In the genomic region with DNA sequence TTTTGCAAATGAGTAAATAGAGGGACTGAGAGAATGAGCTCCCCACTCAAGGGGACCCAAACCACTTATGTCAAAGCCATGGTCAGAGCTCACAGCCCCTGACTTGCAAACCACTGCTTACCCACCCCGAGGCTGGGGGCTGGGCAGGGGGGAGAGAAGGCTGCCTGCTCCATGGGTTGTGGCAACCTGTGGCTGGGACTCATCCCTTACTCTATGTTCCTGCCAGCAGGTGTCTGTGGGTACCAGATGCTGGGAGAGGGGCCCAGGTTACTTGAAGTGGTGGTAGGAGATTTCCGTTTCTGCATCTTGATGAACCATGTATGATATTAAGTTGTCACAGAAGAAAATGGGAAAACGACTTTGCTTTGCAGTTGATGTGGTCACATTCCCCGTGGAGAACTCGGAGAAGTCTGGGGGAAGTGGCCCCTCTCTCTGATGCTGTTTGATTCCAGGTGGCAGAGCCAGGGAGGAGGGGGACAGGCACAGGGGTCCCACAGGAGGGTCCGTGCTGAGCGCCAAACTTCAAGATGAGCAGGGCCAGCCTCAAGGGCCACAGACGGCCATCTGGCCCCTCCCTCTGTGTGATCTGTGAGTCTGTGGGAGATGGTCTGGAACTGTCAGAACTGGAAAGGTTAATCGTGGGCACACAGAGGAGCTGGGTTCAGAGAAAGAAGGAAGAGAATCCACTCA, we compare ENCODE assay signal across 22 cellular contexts. TPM values are rescaled to one million over a fixed set of nuclear protein-coding genes. Genes with fewer than 3 reads are reported as not detected.
A peak's percentile ranks its signal among the peaks of the same experiment; 100 is the strongest.
DNase-seq lines count a peak whose midpoint lies in the region; ATAC-seq and TF ChIP-seq lines count a peak whose summit lies in the region.
"Had no signal": no experiment of that assay in that cellular context is flagged by ENCODE, and none has a peak within 500 bp of the region (broad histone marks: within the 10 kb centered on the region; RNA-seq: fewer than 3 reads in every experiment).

No MANE protein-coding gene starts in this region.

- H3K4me1 Mint-ChIP-seq in mesothelial cell of epicardium = peaks cover 16% of the 10 kb centered on the region

- no peak overlapping the region for H3K4me3 ChIP-seq in HEK293 (ENCODE audit: low read depth, low read length)

- no peak overlapping the region for H3K4me3 Mint-ChIP-seq in mesothelial cell of epicardium
- H3K4me3 Mint-ChIP-seq: B cell, CD14-positive monocyte had no signal

- H3K9me3 ChIP-seq in HEK293 (ENCODE audit: control insufficient read depth, insufficient read depth, low read depth, low read length) = no peaks in the 10 kb centered on the region

- POLR2A ChIA-PET in HEK293 (lab: Yijun Ruan, JAX) = no interaction called here

- H3K4me1 ChIP-seq in HEK293 (ENCODE audit: control insufficient read depth, insufficient read depth, low read length) = no peaks in the 10 kb centered on the region

- no peaks in the 10 kb centered on the region for H3K36me3 Mint-ChIP-seq in mesothelial cell of epicardium
- H3K36me3 Mint-ChIP-seq: CD14-positive monocyte; CD8-positive, alpha-beta memory T cell had no signal

- DNase-seq in NCI-H524 (lab: John Stamatoyannopoulos, UW) = peak; percentile 11 to 53
- no peak for DNase-seq in NCI-H524 treated with DMSO at 0.1 percent for 48 hours (lab: John Stamatoyannopoulos, UW)
- DNase-seq in mesothelial cell of epicardium (ENCODE audit: low spot score in 2 of 2, unreplicated experiment in 2 of 2) = peak in 1 of 2 experiments; percentile 24
- peak; percentile 48 for DNase-seq in posterior vena cava (ENCODE audit: low spot score)
- DNase-seq in DMS53 treated with DMSO at 0.1 percent for 48 hours (lab: John Stamatoyannopoulos, UW; ENCODE audit: unreplicated experiment) = no peak
- DNase-seq: Calu3; CD8-positive, alpha-beta memory T cell; DND-41; KBM-7; NCI-H1417; NCI-H1694; NCI-H2029 treated with DMSO at 0.1 percent for 48 hours; NCI-H446 treated with DMSO at 0.1 percent for 48 hours; NCI-H69; RPMI8226; SHP77 had no signal

- intact Hi-C loops in posterior vena cava (cut with DNase I) = loop anchor here in 1 of 2 donors (5.0 to 10.0 kb wide), 3 partner anchors 122 to 322 kb away; no protein-coding TSS in a partner anchor

- CTCF ChIA-PET in HEK293 (lab: Yijun Ruan, JAX) = interaction anchor here (0.7 to 14.6 kb wide), 19 partner anchors 8 to 583 kb away, joined by 3 to 421 read pairs (median 5); no protein-coding TSS in a partner anchor

- H3K27ac Mint-ChIP-seq in mesothelial cell of epicardium = no peak overlapping the region
- H3K27ac Mint-ChIP-seq: B cell, CD14-positive monocyte had no signal

- ATAC-seq in HG02938 (IDR thresholded peaks at IDR 0.05; ENCODE audit: unreplicated experiment) = no peak
- no peak for ATAC-seq in GM21528 (IDR thresholded peaks at IDR 0.05; ENCODE audit: low FRiP score, unreplicated experiment)

- no peak for TF ChIP-seq CTCF in HEK293 (tag by site-specific recombination; IDR thresholded peaks at IDR 0.05)
- peak; percentile 12 for TF ChIP-seq CTCF in mesothelial cell of epicardium (IDR thresholded peaks at IDR 0.05; ENCODE audit: unreplicated experiment)

- no peak overlapping the region for H3K27ac ChIP-seq in HEK293 (ENCODE audit: extremely low read depth, low read depth, low read length)
- H3K27ac ChIP-seq: 22Rv1 had no signal

- H3K36me3 ChIP-seq in HEK293 (ENCODE audit: control insufficient read depth in 2 of 2, insufficient read depth in 1 of 2, low read length in 2 of 2) = no peaks in the 10 kb centered on the region

- no peaks in the 10 kb centered on the region for H3K9me3 Mint-ChIP-seq in mesothelial cell of epicardium
- H3K9me3 Mint-ChIP-seq: CD8-positive, alpha-beta memory T cell had no signal

- peaks cover 32% of the 10 kb centered on the region for H3K27me3 Mint-ChIP-seq in mesothelial cell of epicardium (ENCODE audit: low read depth)

TF ChIP-seq in HEK293, 187 proteins besides CTCF, POLR2A, EP300 and RAD21:
- TF ChIP-seq ZSCAN30 (tag by site-specific recombination; IDR thresholded peaks at IDR 0.05) (no peak), ZFP37 (tag by site-specific recombination; IDR thresholded peaks at IDR 0.05) (no peak), ZNF501 (tag by site-specific recombination; IDR thresholded peaks at IDR 0.05) (no peak), SCRT2 (tag by site-specific recombination; IDR thresholded peaks at IDR 0.05) (0 out of 2 replicates have a peak, but pooled peaks have one; percentile 24), SCRT1 (tag by site-specific recombination; IDR thresholded peaks at IDR 0.05; ENCODE audit: borderline replicate concordance) (0 out of 2 replicates have a peak, but pooled peaks have one; percentile 12)
- TF ChIP-seq, protein P1, sequence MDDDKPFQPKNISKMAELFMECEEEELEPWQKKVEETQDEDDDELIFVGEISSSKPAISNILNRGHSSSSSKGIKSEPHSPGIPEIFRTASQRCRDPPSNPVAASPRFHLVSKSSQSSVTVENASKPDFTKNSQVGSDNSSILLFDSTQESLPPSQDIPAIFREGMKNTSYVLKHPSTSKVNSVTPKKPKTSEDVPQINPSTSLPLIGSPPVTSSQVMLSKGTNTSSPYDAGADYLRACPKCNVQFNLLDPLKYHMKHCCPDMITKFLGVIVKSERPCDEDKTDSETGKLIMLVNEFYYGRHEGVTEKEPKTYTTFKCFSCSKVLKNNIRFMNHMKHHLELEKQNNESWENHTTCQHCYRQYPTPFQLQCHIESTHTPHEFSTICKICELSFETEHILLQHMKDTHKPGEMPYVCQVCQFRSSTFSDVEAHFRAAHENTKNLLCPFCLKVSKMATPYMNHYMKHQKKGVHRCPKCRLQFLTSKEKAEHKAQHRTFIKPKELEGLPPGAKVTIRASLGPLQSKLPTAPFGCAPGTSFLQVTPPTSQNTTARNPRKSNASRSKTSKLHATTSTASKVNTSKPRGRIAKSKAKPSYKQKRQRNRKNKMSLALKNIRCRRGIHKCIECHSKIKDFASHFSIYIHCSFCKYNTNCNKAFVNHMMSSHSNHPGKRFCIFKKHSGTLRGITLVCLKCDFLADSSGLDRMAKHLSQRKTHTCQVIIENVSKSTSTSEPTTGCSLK (tag by site-specific recombination; IDR thresholded peaks at IDR 0.05) = no peak
TF ChIP-seq in HEK293: peak in this region for 2.

RNA-seq across cellular contexts. Expression of gene CORO2B, which starts 23.3 kb away (rescaled TPM):
- 1.00 to 1.1 TPM (median 1.1 TPM) in 3 replicates for total RNA-seq in mesothelial cell of epicardium
- total RNA-seq in posterior vena cava = 10 to 100 TPM in 1 of 2 donors, 1 to 10 TPM in 1; 7.2 to 11.7 TPM
- total RNA-seq: CD8-positive, alpha-beta memory T cell had no signal

Comparison
In these comparisons a context has a peak if more than half of its experiments do, and no peak if none do; other contexts are left out.
1. DNase-seq: peak in NCI-H524 (2 of 2) and posterior vena cava (single experiment); none in NCI-H524 treated with DMSO at 0.1 percent for 48 hours (single experiment) and DMS53 treated with DMSO at 0.1 percent for 48 hours (single experiment).